In the genomic region with DNA sequence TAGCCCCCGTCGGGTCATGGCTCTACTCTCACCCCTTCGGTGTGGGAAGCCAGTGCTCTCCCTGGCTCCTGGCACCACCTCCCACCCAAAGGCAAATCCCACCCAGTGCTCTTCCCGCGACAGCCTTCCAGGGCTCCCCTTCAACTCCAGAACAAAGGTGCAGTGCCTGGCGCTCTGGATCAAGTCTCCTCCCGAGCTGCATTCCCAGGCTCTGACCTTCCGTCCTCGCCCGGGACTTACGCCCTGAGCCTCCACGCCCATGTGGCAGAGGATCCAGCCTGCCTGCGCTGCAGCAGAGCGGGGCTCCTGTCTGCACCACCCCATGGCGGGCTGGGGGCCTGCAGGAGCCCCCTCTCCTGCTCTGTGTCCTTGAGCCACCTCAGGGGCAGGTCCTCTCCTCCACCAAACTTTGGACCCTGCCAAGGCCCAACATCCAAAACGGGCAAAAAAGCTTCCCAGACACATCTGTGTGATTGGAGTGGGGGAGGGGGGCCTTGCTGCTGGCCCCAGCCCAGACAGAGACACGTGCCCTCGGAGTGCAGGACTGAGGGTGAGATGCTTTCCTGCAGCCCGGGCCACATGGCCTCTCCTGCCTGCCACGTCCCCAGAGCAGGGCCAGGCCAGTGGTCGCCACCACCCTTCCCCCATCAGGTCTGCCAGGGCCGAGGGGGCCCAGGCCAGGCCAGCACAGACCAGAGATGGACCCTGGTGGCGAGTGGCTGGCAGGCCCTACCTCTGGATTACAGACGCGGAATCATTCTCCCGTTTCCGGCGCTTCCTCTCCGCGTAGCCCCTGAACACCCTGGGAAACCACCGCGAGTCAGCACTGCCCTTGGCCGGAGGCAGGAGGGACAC, we compare ENCODE assay signal across 9 cellular contexts. TPM values are rescaled to one million over a fixed set of nuclear protein-coding genes. Genes with fewer than 3 reads are reported as not detected.
DNase-seq lines count a peak whose midpoint lies in the region; ATAC-seq and TF ChIP-seq lines count a peak whose summit lies in the region.
"Had no signal": no experiment of that assay in that cellular context is flagged by ENCODE, and none has a peak within 500 bp of the region (broad histone marks: within the 10 kb centered on the region; RNA-seq: fewer than 3 reads in every experiment).

No MANE protein-coding gene starts in this region.

- H3K27ac ChIP-seq in effector memory CD4-positive, alpha-beta T cell (ENCODE audit: insufficient read depth, low read length, poor library complexity, severe bottlenecking): peak overlapping the region; percentile 13
- no peak overlapping the region for H3K27ac ChIP-seq in aorta (ENCODE audit: low read depth in 1 of 2, low read length in 2 of 2)

- WGBS in aorta, 2 donors: 48 to 53% methylated on average over 32 to 33 of the region's 33 CpGs

- peak overlapping the region; percentile 64 for H3K4me3 Mint-ChIP-seq in mesothelial cell of epicardium

- H3K9me3 Mint-ChIP-seq in mesothelial cell of epicardium: no peaks in the 10 kb centered on the region

- intact Hi-C loops in aorta (cut with DNase I): no loop called here

- no peaks in the 10 kb centered on the region for H3K27me3 ChIP-seq in effector memory CD4-positive, alpha-beta T cell (replicated peaks; ENCODE audit: control insufficient read depth, insufficient read depth, low read length, poor library complexity, severe bottlenecking)
- H3K27me3 ChIP-seq in aorta (ENCODE audit: control insufficient read depth in 1 of 2, insufficient read depth in 2 of 2, low read length in 1 of 2): no peaks in the 10 kb centered on the region

- H3K36me3 Mint-ChIP-seq in mesothelial cell of epicardium: peaks cover 3% of the 10 kb centered on the region

- no peak for TF ChIP-seq CTCF in mesothelial cell of epicardium (IDR thresholded peaks at IDR 0.05; ENCODE audit: unreplicated experiment)

- H3K9me3 ChIP-seq in effector memory CD4-positive, alpha-beta T cell (ENCODE audit: control insufficient read depth, low read length): no peaks in the 10 kb centered on the region
- H3K9me3 ChIP-seq in aorta (ENCODE audit: control insufficient read depth, low read length): no peaks in the 10 kb centered on the region

- peaks cover 1% of the 10 kb centered on the region for H3K27me3 Mint-ChIP-seq in mesothelial cell of epicardium (ENCODE audit: low read depth)

- peaks cover 12% of the 10 kb centered on the region for H3K4me1 Mint-ChIP-seq in mesothelial cell of epicardium

- DNase-seq in stimulated activated CD4-positive, alpha-beta T cell treated with anti-CD3 and anti-CD28 coated beads, Interleukin-1b, Interleukin-23, amount 100 ng/mL, for 48 hours: peak; percentile 6
- no peak for DNase-seq in stimulated activated CD4-positive, alpha-beta T cell treated with anti-CD3 and anti-CD28 coated beads, Interleukin-2, amount 100 ng/mL, for 48 hours
- no peak for DNase-seq in effector memory CD4-positive, alpha-beta T cell
- peak in 1 of 2 experiments; percentile 21 for DNase-seq in mesothelial cell of epicardium (ENCODE audit: low spot score in 2 of 2, unreplicated experiment in 2 of 2)
- peak; percentile 59 to 79 for DNase-seq in aorta
- DNase-seq in middle frontal gyrus (ENCODE audit: extremely low spot score, low spot score): no peak
- DNase-seq in NCI-H524 treated with DMSO at 0.1 percent for 48 hours (lab: John Stamatoyannopoulos, UW): no peak
- DNase-seq: DND-41 had no signal

- peak overlapping the region; percentile 42 for H3K4me3 ChIP-seq in effector memory CD4-positive, alpha-beta T cell (ENCODE audit: insufficient read depth, low read depth, low read length, poor library complexity, severe bottlenecking)
- no peak overlapping the region for H3K4me3 ChIP-seq in aorta (ENCODE audit: low read length in 2 of 2)

- ATAC-seq in aorta (ENCODE audit: low FRiP score): peak; percentile 6
- ATAC-seq in GM21619 (IDR thresholded peaks at IDR 0.05; ENCODE audit: unreplicated experiment): no peak

- H3K36me3 ChIP-seq in effector memory CD4-positive, alpha-beta T cell (ENCODE audit: control insufficient read depth, insufficient read depth, low read length): peaks cover 11% of the 10 kb centered on the region
- peaks cover 0 to 1% of the 10 kb centered on the region in 2 donors for H3K36me3 ChIP-seq in aorta (ENCODE audit: control insufficient read depth in 1 of 2, insufficient read depth in 2 of 2, low read length in 1 of 2)

- peak overlapping the region; percentile 75 for H3K27ac Mint-ChIP-seq in mesothelial cell of epicardium

- H3K4me1 ChIP-seq in effector memory CD4-positive, alpha-beta T cell (ENCODE audit: control insufficient read depth, insufficient read depth, low read length, poor library complexity, severe bottlenecking): peaks cover 58% of the 10 kb centered on the region
- H3K4me1 ChIP-seq in aorta (ENCODE audit: control insufficient read depth in 1 of 2, insufficient read depth in 2 of 2, low read length in 2 of 2): peaks cover 0 to 4% of the 10 kb centered on the region in 2 donors

RNA-seq across cellular contexts. Expression of a gene that starts 4.4 kb away (rescaled TPM):
- total RNA-seq in mesothelial cell of epicardium (85.3 to 85.6 TPM (median 85.3 TPM) in 3 replicates), aorta (10 to 100 TPM; 76.8 to 78.2 TPM)
- 100 to 1,000 TPM in 1 of 2 donors, 10 to 100 TPM in 1; 75.5 to 154 TPM for polyA plus RNA-seq in aorta

RNA-seq across cellular contexts. Expression of a gene that starts 13.6 kb away (rescaled TPM):
- 1.4 to 1.7 TPM (median 1.6 TPM) in 3 replicates for total RNA-seq in mesothelial cell of epicardium
- total RNA-seq in aorta: not detected
- polyA plus RNA-seq in aorta: 1 to 10 TPM in 1 of 2 donors, not detected in 1; 3.1 TPM

RNA-seq across cellular contexts. Expression of a gene that starts 31.5 kb away (rescaled TPM):
- 19.9 to 22.1 TPM (median 21.4 TPM) in 3 replicates for total RNA-seq in mesothelial cell of epicardium
- total RNA-seq in aorta: 1 to 10 TPM; 4.1 to 8.5 TPM
- polyA plus RNA-seq in aorta: 10 to 100 TPM in 1 of 2 donors, 1 to 10 TPM in 1; 2.9 to 12.6 TPM

RNA-seq across cellular contexts. Expression of a gene that starts 31.8 kb away (rescaled TPM):
- total RNA-seq in mesothelial cell of epicardium: 37.2 to 38.2 TPM (median 37.3 TPM) in 3 replicates
- 10 to 100 TPM; 21.9 to 38.2 TPM for total RNA-seq in aorta
- 10 to 100 TPM; 15.9 to 96.8 TPM for polyA plus RNA-seq in aorta

Comparison
In these comparisons a context has a peak if more than half of its experiments do, and no peak if none do; other contexts are left out.
1. DNase-seq: peak in stimulated activated CD4-positive, alpha-beta T cell treated with anti-CD3 and anti-CD28 coated beads, Interleukin-1b, Interleukin-23, amount 100 ng/mL, for 48 hours (single experiment) and aorta (2 of 2); none in stimulated activated CD4-positive, alpha-beta T cell treated with anti-CD3 and anti-CD28 coated beads, Interleukin-2, amount 100 ng/mL, for 48 hours (0 of 2), effector memory CD4-positive, alpha-beta T cell (0 of 3), middle frontal gyrus (single experiment) and NCI-H524 treated with DMSO at 0.1 percent for 48 hours (single experiment).